13 cellular contexts compared by ENCODE assay signal in the genomic region with DNA sequence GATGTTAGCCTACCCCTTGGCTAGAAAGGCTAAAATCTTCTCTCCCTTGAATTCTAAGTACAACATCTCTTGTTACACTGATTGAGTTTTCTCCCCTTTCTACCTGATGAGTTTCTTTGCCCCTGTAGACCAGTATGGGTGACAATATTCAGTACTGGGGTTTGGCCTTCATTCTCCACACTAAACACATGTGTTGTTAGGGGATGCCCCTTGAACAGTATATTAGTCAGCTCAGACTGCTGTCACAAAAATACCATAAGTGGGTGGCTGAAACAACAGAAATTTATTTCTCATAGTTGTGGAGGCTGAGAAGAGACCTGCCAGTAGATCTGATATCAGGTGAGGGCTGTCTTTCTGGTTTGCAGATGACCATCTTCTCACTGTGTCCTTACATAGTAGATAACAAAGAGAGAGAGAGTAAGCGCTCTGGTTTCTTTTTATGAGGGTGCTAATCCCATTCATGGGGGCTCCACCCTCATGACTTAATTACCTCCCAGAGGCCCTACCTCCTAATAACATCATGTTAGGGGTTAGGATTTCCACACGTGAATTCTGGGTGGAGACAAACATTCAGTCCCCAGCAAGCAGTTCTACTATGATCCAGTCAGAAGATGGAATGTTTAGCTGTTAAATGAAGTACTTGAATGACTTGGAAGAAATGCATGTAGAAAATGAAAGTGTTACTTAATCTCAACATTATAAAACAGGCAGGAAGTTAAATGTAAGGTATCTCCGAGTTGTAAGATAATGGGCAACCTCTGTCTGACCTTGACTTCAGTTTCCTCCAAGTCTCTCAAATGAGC. TPM values are rescaled to one million over a fixed set of nuclear protein-coding genes. Genes with fewer than 3 reads are reported as not detected.
DNase-seq lines count a peak whose midpoint lies in the region; ATAC-seq and TF ChIP-seq lines count a peak whose summit lies in the region.
"Had no signal": no experiment of that assay in that cellular context is flagged by ENCODE, and none has a peak within 500 bp of the region (broad histone marks: within the 10 kb centered on the region; RNA-seq: fewer than 3 reads in every experiment).

No MANE protein-coding gene starts in this region.

- TF ChIP-seq CTCF in testis (IDR thresholded peaks at IDR 0.05) = no peak

- no peak overlapping the region for H3K4me3 ChIP-seq in testis
- H3K4me3 ChIP-seq: thyroid gland had no signal

- H3K36me3 Mint-ChIP-seq in activated T-cell treated with anti-CD3 and anti-CD28 coated beads, Interleukin-2, amount 50 U/mL, for 24 hours (ENCODE audit: low read depth) = peaks cover 7% of the 10 kb centered on the region
- peaks cover 42% of the 10 kb centered on the region for H3K36me3 Mint-ChIP-seq in stimulated activated effector memory CD8-positive, alpha-beta T cell treated with anti-CD3 and anti-CD28 coated beads, Interleukin-12 subunit alpha, Interleukin-12 subunit beta, amount 100 ng/mL, for 72 hours

- peaks cover 11% of the 10 kb centered on the region for H3K4me1 Mint-ChIP-seq in activated T-cell treated with anti-CD3 and anti-CD28 coated beads, Interleukin-2, amount 50 U/mL, for 24 hours (ENCODE audit: low read depth)
- H3K4me1 Mint-ChIP-seq in stimulated activated effector memory CD8-positive, alpha-beta T cell treated with anti-CD3 and anti-CD28 coated beads, Interleukin-12 subunit alpha, Interleukin-12 subunit beta, amount 100 ng/mL, for 72 hours = peaks cover 13% of the 10 kb centered on the region
- H3K4me1 Mint-ChIP-seq: central memory CD8-positive, alpha-beta T cell had no signal

- H3K9me3 ChIP-seq in testis = no peaks in the 10 kb centered on the region
- H3K9me3 ChIP-seq: thyroid gland had no signal

- H3K9me3 Mint-ChIP-seq in activated T-cell treated with anti-CD3 and anti-CD28 coated beads, Interleukin-2, amount 50 U/mL, for 24 hours = peaks cover 7% of the 10 kb centered on the region
- H3K9me3 Mint-ChIP-seq in stimulated activated effector memory CD8-positive, alpha-beta T cell treated with anti-CD3 and anti-CD28 coated beads, Interleukin-12 subunit alpha, Interleukin-12 subunit beta, amount 100 ng/mL, for 72 hours = peaks cover 3% of the 10 kb centered on the region
- H3K9me3 Mint-ChIP-seq: central memory CD8-positive, alpha-beta T cell had no signal

- H3K27me3 Mint-ChIP-seq in activated T-cell treated with anti-CD3 and anti-CD28 coated beads, Interleukin-2, amount 50 U/mL, for 24 hours = peaks cover 13% of the 10 kb centered on the region
- H3K27me3 Mint-ChIP-seq: central memory CD8-positive, alpha-beta T cell had no signal

- intact Hi-C loops in testis (cut with DNase I; ENCODE audit: low total_unique reads) = no loop called here

- DNase-seq in activated T-cell treated with anti-CD3 and anti-CD28 coated beads, Interleukin-2, amount 50 U/mL, for 24 hours = no peak
- DNase-seq in activated T-cell treated with anti-CD3 and anti-CD28 coated beads for 4 hours (no peak), cerebellum (ENCODE audit: low spot score) (no peak), testis (no peak), DMS153 (lab: John Stamatoyannopoulos, UW) (no peak)
- no peak for DNase-seq in stimulated activated effector memory CD8-positive, alpha-beta T cell treated with anti-CD3 and anti-CD28 coated beads, Interleukin-12 subunit alpha, Interleukin-12 subunit beta, amount 100 ng/mL, for 72 hours (ENCODE audit: low spot score in 2 of 2)
- DNase-seq: immature natural killer cell, MV-4-11, NCI-H526, thyroid gland had no signal

- no peaks in the 10 kb centered on the region for H3K36me3 ChIP-seq in testis (ENCODE audit: low read depth, missing control alignments)

- H3K27ac Mint-ChIP-seq in activated T-cell treated with anti-CD3 and anti-CD28 coated beads, Interleukin-2, amount 50 U/mL, for 24 hours = peak overlapping the region; percentile 34
- H3K27ac Mint-ChIP-seq in stimulated activated effector memory CD8-positive, alpha-beta T cell treated with anti-CD3 and anti-CD28 coated beads, Interleukin-12 subunit alpha, Interleukin-12 subunit beta, amount 100 ng/mL, for 72 hours = peak overlapping the region; percentile 58
- H3K27ac Mint-ChIP-seq: immature natural killer cell had no signal

- H3K27me3 ChIP-seq in testis = no peaks in the 10 kb centered on the region
- H3K27me3 ChIP-seq: thyroid gland had no signal

- no peak overlapping the region for H3K27ac ChIP-seq in testis

- H3K4me3 Mint-ChIP-seq in activated T-cell treated with anti-CD3 and anti-CD28 coated beads, Interleukin-2, amount 50 U/mL, for 24 hours = no peak overlapping the region
- peak overlapping the region; percentile 11 for H3K4me3 Mint-ChIP-seq in stimulated activated effector memory CD8-positive, alpha-beta T cell treated with anti-CD3 and anti-CD28 coated beads, Interleukin-12 subunit alpha, Interleukin-12 subunit beta, amount 100 ng/mL, for 72 hours
- H3K4me3 Mint-ChIP-seq: central memory CD8-positive, alpha-beta T cell; immature natural killer cell had no signal

- no peak for TF ChIP-seq POLR2A in testis (IDR thresholded peaks at IDR 0.05)

- ATAC-seq in GM21529 (IDR thresholded peaks at IDR 0.05; ENCODE audit: unreplicated experiment) = peak; percentile 98
- ATAC-seq in HG03196 (IDR thresholded peaks at IDR 0.05; ENCODE audit: unreplicated experiment) = peak; percentile 68
- peak; percentile 100 for ATAC-seq in stimulated activated effector memory CD8-positive, alpha-beta T cell treated with anti-CD3 and anti-CD28 coated beads, Interleukin-12 subunit alpha, Interleukin-12 subunit beta, amount 100 ng/mL, for 72 hours

- no peaks in the 10 kb centered on the region for H3K4me1 ChIP-seq in testis

- 70 to 74% methylated on average over 3 of the region's 3 CpGs for WGBS in testis, 2 donors

RNA-seq across cellular contexts. Expression of gene VLDLR, which starts 17.5 kb away (rescaled TPM):
- total RNA-seq in cerebellum = 46.4 TPM
- total RNA-seq in testis = 10 to 100 TPM; 15.6 to 17.4 TPM
- 30.0 TPM for polyA plus RNA-seq in testis (ENCODE audit: insufficient read depth, low read depth, low replicate concordance)
